ENCODE assay signal across 26 cellular contexts in genomic region chr20:4854502-4854901, GRCh38.
"Had no signal": no experiment of that assay in that cellular context is flagged by ENCODE, and none has a peak within 500 bp of the region (broad histone marks: within the 10 kb centered on the region; RNA-seq: fewer than 3 reads in every experiment).

No MANE protein-coding gene starts in this region.

- H3K27ac Mint-ChIP-seq: nephron; stimulated activated effector memory CD8-positive, alpha-beta T cell treated with anti-CD3 and anti-CD28 coated beads, Interleukin-12 subunit alpha, Interleukin-12 subunit beta, amount 100 ng/mL, for 72 hours; type B pancreatic cell had no signal

- H3K4me3 ChIP-seq: left ventricle myocardium inferior, lung, pancreas, prostate gland, spleen, tibial nerve, uterus had no signal

- H3K9me3 ChIP-seq: left ventricle myocardium inferior, pancreas, prostate gland, spleen, tibial nerve, uterus had no signal

- H3K27me3 ChIP-seq: pancreas, spleen, tibial nerve, uterus had no signal

- H3K36me3 ChIP-seq: uterus had no signal

- H3K27me3 Mint-ChIP-seq: memory B cell; naive thymus-derived CD8-positive, alpha-beta T cell; stimulated activated naive CD8-positive, alpha-beta T cell treated with anti-CD3 and anti-CD28 coated beads, Interleukin-15, amount 100 ng/mL, for 72 hours; type B pancreatic cell had no signal

- H3K4me1 ChIP-seq: pancreas, prostate gland, spleen, tibial nerve, uterus had no signal

- H3K4me3 Mint-ChIP-seq: immature natural killer cell; memory B cell; naive thymus-derived CD8-positive, alpha-beta T cell; nephron; neural crest cell; stimulated activated effector memory CD8-positive, alpha-beta T cell treated with anti-CD3 and anti-CD28 coated beads, Interleukin-12 subunit alpha, Interleukin-12 subunit beta, amount 100 ng/mL, for 72 hours; stimulated activated naive CD8-positive, alpha-beta T cell treated with anti-CD3 and anti-CD28 coated beads, Interleukin-15, amount 100 ng/mL, for 72 hours; type B pancreatic cell had no signal

- DNase-seq: hypothalamus; immature natural killer cell; kidney; left colon; left ventricle myocardium inferior; naive thymus-derived CD8-positive, alpha-beta T cell; nucleus accumbens; pancreas; retina; right cardiac atrium; small intestine; spleen; stimulated activated CD4-positive, alpha-beta T cell treated with anti-CD3 and anti-CD28 coated beads, Interleukin-4, amount 100 ng/mL, for 24 hours; stimulated activated naive CD4-positive, alpha-beta T cell treated with Interleukin-2 at 50 U/mL for 16 hours; stimulated activated naive CD8-positive, alpha-beta T cell treated with anti-CD3 and anti-CD28 coated beads, Interleukin-15, amount 100 ng/mL, for 72 hours; substantia nigra; uterus had no signal

- H3K27ac ChIP-seq: left ventricle myocardium inferior, pancreas, prostate gland, tibial nerve, uterus had no signal

- H3K4me1 Mint-ChIP-seq: immature natural killer cell; memory B cell; nephron; neural crest cell; stimulated activated effector memory CD8-positive, alpha-beta T cell treated with anti-CD3 and anti-CD28 coated beads, Interleukin-12 subunit alpha, Interleukin-12 subunit beta, amount 100 ng/mL, for 72 hours; stimulated activated naive CD8-positive, alpha-beta T cell treated with anti-CD3 and anti-CD28 coated beads, Interleukin-15, amount 100 ng/mL, for 72 hours had no signal

- H3K9me3 Mint-ChIP-seq: immature natural killer cell; memory B cell; naive thymus-derived CD8-positive, alpha-beta T cell; nephron; neural crest cell; stimulated activated effector memory CD8-positive, alpha-beta T cell treated with anti-CD3 and anti-CD28 coated beads, Interleukin-12 subunit alpha, Interleukin-12 subunit beta, amount 100 ng/mL, for 72 hours; stimulated activated naive CD8-positive, alpha-beta T cell treated with anti-CD3 and anti-CD28 coated beads, Interleukin-15, amount 100 ng/mL, for 72 hours; type B pancreatic cell had no signal

- ATAC-seq: left colon; naive thymus-derived CD8-positive, alpha-beta T cell; pancreas; right cardiac atrium; sciatic nerve; stimulated activated effector memory CD8-positive, alpha-beta T cell treated with anti-CD3 and anti-CD28 coated beads, Interleukin-12 subunit alpha, Interleukin-12 subunit beta, amount 100 ng/mL, for 72 hours; stimulated activated naive CD8-positive, alpha-beta T cell treated with anti-CD3 and anti-CD28 coated beads, Interleukin-15, amount 100 ng/mL, for 72 hours had no signal
